8 cellular contexts compared by ENCODE assay signal in the genomic region with DNA sequence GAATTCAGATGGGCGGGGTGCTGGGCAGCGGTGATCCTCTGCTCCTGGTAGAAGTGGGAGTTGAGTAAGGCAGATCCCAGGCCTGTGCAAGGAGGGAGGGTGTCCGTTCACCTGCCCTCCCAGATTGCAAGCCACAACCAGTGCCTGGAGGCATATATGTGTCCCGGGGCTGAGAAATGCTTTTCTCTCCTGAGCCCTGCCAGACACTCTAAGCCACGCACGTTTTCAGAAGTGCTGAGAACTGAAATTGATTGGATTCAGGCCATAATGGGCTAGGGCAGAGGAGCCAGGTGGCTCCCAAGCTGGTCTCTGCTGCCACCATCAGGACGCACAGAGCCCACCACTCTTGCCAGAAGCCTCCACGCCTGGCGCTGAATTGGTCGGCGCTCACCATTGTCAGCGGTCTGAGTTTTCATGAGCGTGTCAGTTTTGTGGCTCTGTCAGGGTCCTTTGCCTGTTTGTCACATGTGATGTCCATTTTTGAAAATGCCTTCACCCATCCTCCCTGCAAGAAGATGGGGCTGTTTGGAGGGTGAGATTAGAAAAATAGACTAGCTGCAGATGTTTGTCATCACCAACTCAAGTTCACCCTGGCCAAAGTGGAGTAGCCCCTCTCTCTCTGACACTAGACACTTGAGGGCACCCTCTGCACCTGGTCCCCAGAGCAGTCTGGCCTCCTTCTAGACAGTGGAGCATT. TPM values are rescaled to one million over a fixed set of nuclear protein-coding genes. Genes with fewer than 3 reads are reported as not detected.
DNase-seq lines count a peak whose midpoint lies in the region; ATAC-seq, FAIRE-seq and TF ChIP-seq lines count a peak whose summit lies in the region.

No MANE protein-coding gene starts in this region.

- no peak for TF ChIP-seq EP300 in A549 (IDR thresholded peaks at IDR 0.05)

- no peak overlapping the region for H3K27ac Mint-ChIP-seq in progenitor cell of endocrine pancreas

- no peaks in the 10 kb centered on the region for H3K36me3 Mint-ChIP-seq in progenitor cell of endocrine pancreas (ENCODE audit: insufficient read depth)

- no peaks in the 10 kb centered on the region for H3K27me3 Mint-ChIP-seq in progenitor cell of endocrine pancreas

- peak; percentile 60 to 74 for TF ChIP-seq RAD21 in A549 (conservative IDR thresholded peaks at IDR 0.05 in 1 of 2, IDR thresholded peaks at IDR 0.05 in 1 of 2)

- POLR2A ChIA-PET in A549 (lab: Yijun Ruan, JAX), result no interaction called here

- no peak overlapping the region for H3K4me3 ChIP-seq in A549

- H3K4me1 Mint-ChIP-seq in progenitor cell of endocrine pancreas (ENCODE audit: low read depth), result peaks cover 12% of the 10 kb centered on the region

- CTCF ChIA-PET in A549 (lab: Yijun Ruan, JAX), result interaction anchor here (0.6 to 3.1 kb wide), 6 partner anchors 11 to 658 kb away, joined by 3 to 12 read pairs (median 6); no protein-coding TSS in a partner anchor

- peak; percentile 11 to 30 for DNase-seq in A549 (ENCODE audit: low read depth in 1 of 2, low spot score in 1 of 2)
- peak; percentile 67 for DNase-seq in NCI-H2196 (lab: John Stamatoyannopoulos, UW; ENCODE audit: unreplicated experiment)
- peak; percentile 43 to 60 for DNase-seq in activated T-cell treated with anti-CD3 and anti-CD28 coated beads, Interleukin-2, amount 50 U/mL, for 48 hours
- DNase-seq in head of caudate nucleus, result peak; percentile 48 to 87 (median 73)
- peak; percentile 61 for DNase-seq in progenitor cell of endocrine pancreas (ENCODE audit: low spot score, unreplicated experiment)
- no peak for DNase-seq in H54 (ENCODE audit: insufficient read length, low spot score)

- no peak for TF ChIP-seq POLR2A in A549 (IDR thresholded peaks at IDR 0.05; ENCODE audit: low read length)
- TF ChIP-seq POLR2A in H54 (IDR thresholded peaks at IDR 0.05; ENCODE audit: low read depth, low read length), result no peak

- H3K4me3 Mint-ChIP-seq in progenitor cell of endocrine pancreas (ENCODE audit: low read depth), result no peak overlapping the region

- no peaks in the 10 kb centered on the region for H3K4me1 ChIP-seq in A549

- FAIRE-seq in A549 (lab: Jason Lieb, UNC) (no peak), H54 (lab: Jason Lieb, UNC) (no peak)

- peak; percentile 79 to 94; a peak in 5 of 6 replicates for ATAC-seq in A549
- peak; percentile 94 for ATAC-seq in GM18502 (IDR thresholded peaks at IDR 0.05; ENCODE audit: poor library complexity, unreplicated experiment)
- ATAC-seq in HG03103 (IDR thresholded peaks at IDR 0.05; ENCODE audit: low read depth, unreplicated experiment), result peak; percentile 73

- no peaks in the 10 kb centered on the region for H3K9me3 ChIP-seq in A549

- H3K27ac ChIP-seq in A549, result no peak overlapping the region

- intact Hi-C loops in head of caudate nucleus (cut with DNase I), result loop anchor here (5.0 kb wide), 1 partner anchor 652 kb away; no protein-coding TSS in a partner anchor

- WGBS in A549 (ENCODE audit: missing lambda C conversion rate), result 6% methylated on average over 8 of the region's 13 CpGs

- H3K4me2 ChIP-seq in A549, result no peak overlapping the region

- no peaks in the 10 kb centered on the region for H3K9me3 Mint-ChIP-seq in progenitor cell of endocrine pancreas (ENCODE audit: low read depth)

- TF ChIP-seq CTCF in A549 (IDR thresholded peaks at IDR 0.05) (peak; percentile 42; the same call in 2 of the 3 replicates), progenitor cell of endocrine pancreas (IDR thresholded peaks at IDR 0.05; ENCODE audit: unreplicated experiment) (peak; percentile 91)

TF ChIP-seq in A549, 52 proteins besides CTCF, POLR2A, EP300 and RAD21:
- TF ChIP-seq CBX8 (IDR thresholded peaks at IDR 0.05) (no peak), SMC3 (IDR thresholded peaks at IDR 0.05) (peak; percentile 34; the same call in 1 of the 3 replicates), CEBPB (IDR thresholded peaks at IDR 0.05) (no peak), CHD2 (IDR thresholded peaks at IDR 0.05; ENCODE audit: low read length, partially characterized antibody) (no peak)
TF ChIP-seq in A549: peak in this region for 1.

RNA-seq across cellular contexts. Expression of gene BFSP2, which starts 15.4 kb away (rescaled TPM):
- polyA plus RNA-seq in A549 (2011; rRNA removed) (0.18 TPM in 1 of 2 replicates, not detected in the other), A549 (2017; fragmentation: RNase III; extraction: RNeasy Plus Mini Kit Qiagen cat#74134 plus additional on column Dnase treatment) (not detected in 3 replicates)
- polyA plus RNA-seq in A549 (2012; cell fraction: cytosol; rRNA removed), result not detected in 2 replicates
- not detected in 2 replicates for polyA plus RNA-seq in A549 (2012; cell fraction: nucleus; rRNA removed)
- polyA minus RNA-seq in A549 (2011; rRNA and poly(A)+ RNA removed), result not detected in 2 replicates
- total RNA-seq in progenitor cell of endocrine pancreas, result not detected in 2 replicates
